ENCODE assay signal across 12 cellular contexts in the genomic region with DNA sequence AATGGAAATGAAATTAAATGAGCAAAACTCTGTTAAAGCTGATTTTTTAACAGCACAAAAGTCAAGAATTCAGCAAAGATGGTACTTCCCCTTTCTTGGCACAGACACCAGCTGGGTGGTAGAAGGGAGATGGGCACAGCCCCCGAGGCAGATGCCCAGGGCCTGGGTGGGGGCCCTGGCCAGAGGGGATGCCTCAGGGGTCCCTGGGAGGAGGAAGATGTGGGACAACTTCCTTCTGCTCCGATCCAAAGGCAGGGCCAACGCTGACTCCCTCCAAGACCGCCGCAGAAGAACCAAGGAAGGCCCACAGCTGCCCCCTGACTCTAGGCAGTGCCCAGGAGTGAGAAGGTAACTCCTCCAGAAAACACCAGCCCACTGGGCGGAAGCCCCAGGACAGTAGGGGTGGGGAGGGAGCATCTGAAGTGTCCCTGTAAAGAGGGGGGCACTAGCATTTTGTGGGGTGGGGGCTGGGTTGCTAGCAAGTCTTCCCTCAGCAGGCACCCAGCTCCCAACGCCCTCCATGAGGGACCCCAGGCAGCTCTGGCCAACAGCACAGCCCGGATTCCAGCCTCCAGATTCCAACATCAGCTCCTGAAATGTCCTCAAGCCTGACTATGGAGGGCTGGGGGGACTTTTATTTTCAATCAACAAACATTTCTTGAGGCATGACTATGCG. TPM values are rescaled to one million over a fixed set of nuclear protein-coding genes. Genes with fewer than 3 reads are reported as not detected.
A peak's percentile ranks its signal among the peaks of the same experiment; 100 is the strongest.
DNase-seq lines count a peak whose midpoint lies in the region; ATAC-seq and TF ChIP-seq lines count a peak whose summit lies in the region.
"Had no signal": no experiment of that assay in that cellular context is flagged by ENCODE, and none has a peak within 500 bp of the region (broad histone marks: within the 10 kb centered on the region; RNA-seq: fewer than 3 reads in every experiment).

No MANE protein-coding gene starts in this region.

- peaks cover 41 to 76% of the 10 kb centered on the region in 2 donors for H3K4me1 ChIP-seq in ascending aorta
- H3K4me1 ChIP-seq in lung (ENCODE audit: control insufficient read depth in 2 of 2, insufficient read depth in 2 of 2, low read length in 2 of 2) = peaks cover 0 to 22% of the 10 kb centered on the region in 2 donors
- peaks cover 0 to 88% (median 52%) of the 10 kb centered on the region in 4 donors for H3K4me1 ChIP-seq in tibial nerve

- DNase-seq in SIG-M5 treated with dmso at 0.1 percent for 504 hours (lab: John Stamatoyannopoulos, UW; ENCODE audit: unreplicated experiment) (peak; percentile 41), SIG-M5 (lab: John Stamatoyannopoulos, UW) (no peak), ascending aorta (ENCODE audit: low spot score in 2 of 2) (no peak), lung (ENCODE audit: low spot score) (no peak), tibial nerve (ENCODE audit: low spot score in 2 of 2) (no peak), NAMALWA (ENCODE audit: low spot score) (no peak)
- DNase-seq in activated CD4-positive, alpha-beta memory T cell treated with anti-CD3 and anti-CD28 coated beads for 36 hours = no peak
- DNase-seq: activated CD4-positive, CD25-positive, alpha-beta regulatory T cell treated with anti-CD3 and anti-CD28 coated beads, Interleukin-2, amount 50 U/mL, for 72 hours; DMS 273 treated with DMSO at 0.1 percent for 48 hours had no signal

- H3K4me3 ChIP-seq in ascending aorta (peak overlapping the region; percentile 13 to 91), lung (no peak overlapping the region), tibial nerve (peak overlapping the region in 1 of 4 donors; percentile 0)
- H3K4me3 ChIP-seq: cardiac muscle cell, SJSA1 had no signal

- ATAC-seq in lung (ENCODE audit: insufficient read depth, low FRiP score) = no peak
- ATAC-seq in GM18868 (IDR thresholded peaks at IDR 0.05; ENCODE audit: unreplicated experiment) = no peak

- TF ChIP-seq CTCF in ascending aorta (IDR thresholded peaks at IDR 0.05) (no peak), lung (IDR thresholded peaks at IDR 0.05; ENCODE audit: control extremely low read depth, extremely low read depth) (no peak), tibial nerve (IDR thresholded peaks at IDR 0.05) (no peak)

- peaks cover 2% of the 10 kb centered on the region for H3K36me3 Mint-ChIP-seq in activated CD4-positive, alpha-beta memory T cell treated with anti-CD3 and anti-CD28 coated beads for 36 hours

- peaks cover 13% of the 10 kb centered on the region for H3K4me1 Mint-ChIP-seq in activated CD4-positive, alpha-beta memory T cell treated with anti-CD3 and anti-CD28 coated beads for 36 hours (ENCODE audit: low read depth)

- TF ChIP-seq POLR2A in tibial nerve (IDR thresholded peaks at IDR 0.05) = no peak

- CTCF ChIA-PET in activated CD4-positive, alpha-beta memory T cell treated with anti-CD3 and anti-CD28 coated beads for 36 hours (lab: Charles Lee) = interaction anchor here (0.7 to 3.6 kb wide), 8 partner anchors 11 to 186 kb away, joined by 3 to 58 read pairs (median 4); no protein-coding TSS in a partner anchor

- POLR2A ChIA-PET in activated CD4-positive, alpha-beta memory T cell treated with anti-CD3 and anti-CD28 coated beads for 36 hours (lab: Charles Lee) = interaction anchor here (1.6 kb wide), 1 partner anchor 19 kb away, joined by 7 read pairs; no protein-coding TSS in a partner anchor

- intact Hi-C loops in ascending aorta (cut with DNase I) = loop anchor here (5.0 kb wide), 1 partner anchor 1763 kb away; a partner anchor contains a TSS
- intact Hi-C loops in activated CD4-positive, alpha-beta memory T cell treated with anti-CD3 and anti-CD28 coated beads for 36 hours (cut with micrococcal nuclease) = no loop called here

- H3K9me3 ChIP-seq in ascending aorta = no peaks in the 10 kb centered on the region
- H3K9me3 ChIP-seq in lung (ENCODE audit: control insufficient read depth in 2 of 2, insufficient read depth in 1 of 2, low read length in 1 of 2) = no peaks in the 10 kb centered on the region
- H3K9me3 ChIP-seq in tibial nerve = no peaks in the 10 kb centered on the region
- H3K9me3 ChIP-seq: SJSA1 had no signal

- 64 to 74% methylated on average over 9 of the region's 9 CpGs for WGBS in lung, 2 donors
- 42 to 60% methylated on average over 9 of the region's 9 CpGs for WGBS in tibial nerve, 2 donors

- TF ChIP-seq EP300 in tibial nerve (IDR thresholded peaks at IDR 0.05) = no peak

- H3K27me3 ChIP-seq in ascending aorta (no peaks in the 10 kb centered on the region), lung (ENCODE audit: control insufficient read depth, insufficient read depth) (no peaks in the 10 kb centered on the region), tibial nerve (no peaks in the 10 kb centered on the region)
- H3K27me3 ChIP-seq: cardiac muscle cell, SJSA1 had no signal

- H3K9me3 Mint-ChIP-seq in activated CD4-positive, alpha-beta memory T cell treated with anti-CD3 and anti-CD28 coated beads for 36 hours = no peaks in the 10 kb centered on the region

- no peaks in the 10 kb centered on the region for H3K36me3 ChIP-seq in ascending aorta
- peaks cover 0 to 6% of the 10 kb centered on the region in 2 donors for H3K36me3 ChIP-seq in lung (ENCODE audit: control insufficient read depth in 2 of 2, insufficient read depth in 2 of 2, low read length in 2 of 2)
- peaks cover 0 to 5% (median 0%) of the 10 kb centered on the region in 3 donors for H3K36me3 ChIP-seq in tibial nerve
- H3K36me3 ChIP-seq: cardiac muscle cell had no signal

- H3K4me3 Mint-ChIP-seq in activated CD4-positive, alpha-beta memory T cell treated with anti-CD3 and anti-CD28 coated beads for 36 hours = no peak overlapping the region

- no peak overlapping the region for H3K27ac Mint-ChIP-seq in activated CD4-positive, alpha-beta memory T cell treated with anti-CD3 and anti-CD28 coated beads for 36 hours

- no peaks in the 10 kb centered on the region for H3K27me3 Mint-ChIP-seq in activated CD4-positive, alpha-beta memory T cell treated with anti-CD3 and anti-CD28 coated beads for 36 hours

- H3K27ac ChIP-seq in ascending aorta (peak overlapping the region; percentile 91 to 98), lung (ENCODE audit: low read depth in 1 of 2, low read length in 1 of 2) (peak overlapping the region; percentile 17 to 67), tibial nerve (peak overlapping the region; percentile 60 to 98 (median 78))
- H3K27ac ChIP-seq: cardiac muscle cell, SJSA1 had no signal

RNA-seq across cellular contexts. Expression of a gene that starts 4.9 kb away (rescaled TPM):
- 72.2 TPM for total RNA-seq in ascending aorta
- 10 to 100 TPM in 1 of 2 donors, 1 to 10 TPM in 1; 5.9 to 32.7 TPM for total RNA-seq in lung
- 10 to 100 TPM in 1 of 2 donors, 1 to 10 TPM in 1; 9.1 to 12.0 TPM for polyA plus RNA-seq in lung
- total RNA-seq in tibial nerve = 10 to 100 TPM; 45.6 to 55.7 (median 49.8) TPM
- 1 to 10 TPM; 8.1 to 8.5 TPM for total RNA-seq in activated CD4-positive, alpha-beta memory T cell treated with anti-CD3 and anti-CD28 coated beads for 36 hours

RNA-seq across cellular contexts. Expression of a gene that starts 28.5 kb away (rescaled TPM):
- total RNA-seq in ascending aorta (80.3 TPM), lung (10 to 100 TPM; 13.0 to 47.9 TPM), tibial nerve (10 to 100 TPM; 24.3 to 47.7 (median 26.6) TPM)
- 10 to 100 TPM; 18.6 to 35.8 TPM for polyA plus RNA-seq in lung
- 10 to 100 TPM; 28.0 to 28.4 TPM for total RNA-seq in activated CD4-positive, alpha-beta memory T cell treated with anti-CD3 and anti-CD28 coated beads for 36 hours

Comparison
In these comparisons a context has a peak if more than half of its experiments do, and no peak if none do; other contexts are left out.
1. H3K27ac ChIP-seq: peak in every context shown above with its lines; median percentile 94 in ascending aorta; 78 in tibial nerve; 42 in lung.